14 cellular contexts compared by ENCODE assay signal in genomic region chr19:55149078-55150003, GRCh38. TPM values are rescaled to one million over a fixed set of nuclear protein-coding genes. Genes with fewer than 3 reads are reported as not detected.
A peak's percentile ranks its signal among the peaks of the same experiment; 100 is the strongest.
DNase-seq lines count a peak whose midpoint lies in the region; ATAC-seq and TF ChIP-seq lines count a peak whose summit lies in the region.
"Had no signal": no experiment of that assay in that cellular context is flagged by ENCODE, and none has a peak within 500 bp of the region (broad histone marks: within the 10 kb centered on the region; RNA-seq: fewer than 3 reads in every experiment).

A gene with protein sequence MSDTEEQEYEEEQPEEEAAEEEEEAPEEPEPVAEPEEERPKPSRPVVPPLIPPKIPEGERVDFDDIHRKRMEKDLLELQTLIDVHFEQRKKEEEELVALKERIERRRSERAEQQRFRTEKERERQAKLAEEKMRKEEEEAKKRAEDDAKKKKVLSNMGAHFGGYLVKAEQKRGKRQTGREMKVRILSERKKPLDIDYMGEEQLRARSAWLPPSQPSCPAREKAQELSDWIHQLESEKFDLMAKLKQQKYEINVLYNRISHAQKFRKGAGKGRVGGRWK (minus strand): TSS chr19:55149206. CDS start chr19:55147157, 2,049 bp downstream.

- POLR2A ChIA-PET in RWPE1 (lab: Yijun Ruan, JAX; ENCODE audit: low non-redundant PET) = no interaction called here

- peak within 1 kb of the TSS; percentile 73 to 94 (median 82) for H3K9ac ChIP-seq in skeletal muscle tissue (ENCODE audit: low read depth in 1 of 3, low read length in 3 of 3)

- intact Hi-C loops in left ventricle myocardium inferior (cut with micrococcal nuclease) = no loop called here

- peaks cover 13% of the 10 kb centered on the region; the same call in 1 of the 2 replicates for H3K27me3 ChIP-seq in H7 (ENCODE audit: control insufficient read depth, insufficient read depth, low read length)
- peaks cover 59% of the 10 kb centered on the region for H3K27me3 ChIP-seq in left ventricle myocardium inferior (ENCODE audit: low read depth)
- H3K27me3 ChIP-seq in skeletal muscle tissue (ENCODE audit: control insufficient read depth in 3 of 3, insufficient read depth in 3 of 3, low read length in 3 of 3) = peaks cover 19 to 29% (median 22%) of the 10 kb centered on the region in 3 donors

- H3K27ac ChIP-seq in RWPE1 (peak within 1 kb of the TSS; percentile 83), left ventricle myocardium inferior (replicated peaks) (peak within 1 kb of the TSS; percentile 83), skeletal muscle tissue (ENCODE audit: low read depth, low read length) (peak within 1 kb of the TSS; percentile 96)

- H3K4me1 ChIP-seq in left ventricle myocardium inferior = peaks cover 43% of the 10 kb centered on the region
- H3K4me1 ChIP-seq in skeletal muscle tissue (ENCODE audit: control insufficient read depth in 3 of 3, insufficient read depth in 3 of 3, low read length in 3 of 3) = peaks cover 4 to 21% (median 13%) of the 10 kb centered on the region in 3 donors

- H3K36me3 ChIP-seq in H7 (replicated peaks; ENCODE audit: control insufficient read depth, insufficient read depth, low read length) (peaks cover 1% of the 10 kb centered on the region), left ventricle myocardium inferior (peaks cover 24% of the 10 kb centered on the region), skeletal muscle tissue (ENCODE audit: control insufficient read depth in 3 of 3, insufficient read depth in 3 of 3, low read length in 3 of 3) (peaks cover 0 to 26% (median 9%) of the 10 kb centered on the region in 3 donors)

- DNase-seq in H7 (peak; percentile 87), RWPE1 (ENCODE audit: low spot score) (no peak), left ventricle myocardium inferior (peak; percentile 36), SHP77 (lab: John Stamatoyannopoulos, UW) (no peak)
- DNase-seq: activated CD4-positive, alpha-beta memory T cell treated with anti-CD3 and anti-CD28 coated beads for 36 hours; activated naive CD4-positive, alpha-beta T cell treated with anti-CD3 and anti-CD28 coated beads, Interleukin-2, amount 50 U/mL, for 16 hours; DMS53; NCI-H446; nucleus accumbens; stimulated activated CD4-positive, alpha-beta T cell treated with anti-CD3 and anti-CD28 coated beads, Interleukin-4, amount 100 ng/mL, for 1 hour; T-helper 1 cell had no signal

- ATAC-seq in HG03095 (IDR thresholded peaks at IDR 0.05; ENCODE audit: unreplicated experiment) (no peak), GM21390 (IDR thresholded peaks at IDR 0.05; ENCODE audit: unreplicated experiment) (no peak)

- H3K4me3 ChIP-seq in H7 (ENCODE audit: insufficient read depth, low read depth, low read length) (peak within 1 kb of the TSS; percentile 10; the same call in 1 of the 2 replicates), left ventricle myocardium inferior (no peak within 1 kb of the TSS), skeletal muscle tissue (ENCODE audit: low read length in 3 of 3) (peak within 1 kb of the TSS; percentile 67 to 85 (median 70))

- TF ChIP-seq CTCF in RWPE1 (conservative IDR thresholded peaks at IDR 0.05; ENCODE audit: low read depth) (no peak), left ventricle myocardium inferior (IDR thresholded peaks at IDR 0.05; ENCODE audit: borderline replicate concordance) (no peak)

- H3K9me3 ChIP-seq in left ventricle myocardium inferior (replicated peaks) (no peaks in the 10 kb centered on the region), skeletal muscle tissue (ENCODE audit: control insufficient read depth in 3 of 3, low read length in 3 of 3) (no peaks in the 10 kb centered on the region)

- CTCF ChIA-PET in RWPE1 (lab: Yijun Ruan, JAX) = interaction anchor here (0.6 kb wide), 1 partner anchor 273 kb away, joined by 4 read pairs; no protein-coding TSS in a partner anchor

RNA-seq across cellular contexts. Expression of the gene that starts here (rescaled TPM):
- 33.8 and 44.8 TPM in 2 replicates for total RNA-seq in H7 (2014; rRNA removed; shearing (Covaris generic))
- total RNA-seq in left ventricle myocardium inferior = 140 TPM
- 540 TPM for total RNA-seq in skeletal muscle tissue
- total RNA-seq: activated CD4-positive, alpha-beta memory T cell treated with anti-CD3 and anti-CD28 coated beads for 36 hours had no signal

Comparison
In these comparisons a context has a peak if more than half of its experiments do, and no peak if none do; other contexts are left out.
1. DNase-seq: peak in H7 (single experiment) and left ventricle myocardium inferior (single experiment); none in RWPE1 (single experiment) and SHP77 (0 of 2).
2. Peak in every context shown above with its lines, with median percentiles within 50 percentile points of each other: H3K27ac ChIP-seq.